Comparison of ENCODE assay signal across 8 cellular contexts in genomic region chr11:124644426-124645280, GRCh38. TPM values are rescaled to one million over a fixed set of nuclear protein-coding genes. Genes with fewer than 3 reads are reported as not detected.
DNase-seq lines count a peak whose midpoint lies in the region; ATAC-seq, FAIRE-seq and TF ChIP-seq lines count a peak whose summit lies in the region.

No MANE protein-coding gene starts in this region.

- DNase-seq in COLO829 (ENCODE audit: low spot score): peak; percentile 50
- DNase-seq in HTR-8/SVneo (ENCODE audit: insufficient read length, low spot score): peak; percentile 48
- DNase-seq in NT2/D1 (ENCODE audit: low read depth, low spot score): peak; percentile 52
- DNase-seq in amniotic stem cell (lab: John Stamatoyannopoulos, UW): peak; percentile 46
- DNase-seq in right cardiac atrium: peak; percentile 40 to 66 (median 57)
- peak; percentile 48 for DNase-seq in retinal pigment epithelial cell (ENCODE audit: low read depth)

- H3K36me3 ChIP-seq in NT2/D1 (ENCODE audit: insufficient read depth, insufficient read length, low read length): no peaks in the 10 kb centered on the region

- H3K4me1 ChIP-seq in NT2/D1 (ENCODE audit: insufficient read depth, insufficient read length) (no peaks in the 10 kb centered on the region), right cardiac atrium (ENCODE audit: control insufficient read depth, insufficient read depth, low read length) (no peaks in the 10 kb centered on the region)

- FAIRE-seq in HTR-8/SVneo (lab: Jason Lieb, UNC): no peak

- TF ChIP-seq CTCF in retinal pigment epithelial cell (conservative IDR thresholded peaks at IDR 0.05; ENCODE audit: low read depth, low read length): peak; percentile 71

- peak overlapping the region; percentile 58 for H3K9ac ChIP-seq in NT2/D1 (ENCODE audit: insufficient read length, low read depth)

- peak; percentile 49 for ATAC-seq in GM19043 (IDR thresholded peaks at IDR 0.05; ENCODE audit: low read depth, unreplicated experiment)
- peak; percentile 81 to 82 for ATAC-seq in right cardiac atrium
- ATAC-seq in GM18870 (IDR thresholded peaks at IDR 0.05; ENCODE audit: unreplicated experiment): no peak

- H3K27me3 ChIP-seq in NT2/D1 (ENCODE audit: insufficient read depth, insufficient read length): no peaks in the 10 kb centered on the region
- H3K27me3 ChIP-seq in right cardiac atrium (ENCODE audit: control insufficient read depth, insufficient read depth): no peaks in the 10 kb centered on the region

- H3K9me3 ChIP-seq in NT2/D1 (ENCODE audit: insufficient read depth, low read length): peaks cover 7% of the 10 kb centered on the region; the same call in 1 of the 2 replicates
- H3K9me3 ChIP-seq in right cardiac atrium (ENCODE audit: control insufficient read depth, low read length): no peaks in the 10 kb centered on the region

- intact Hi-C loops in right cardiac atrium (cut with DNase I): no loop called here

- H3K4me3 ChIP-seq in NT2/D1 (ENCODE audit: insufficient read length, low read depth) (no peak overlapping the region), right cardiac atrium (ENCODE audit: low read length) (peak overlapping the region; percentile 35), retinal pigment epithelial cell (ENCODE audit: low read length) (no peak overlapping the region)

- no peak overlapping the region for H3K27ac ChIP-seq in right cardiac atrium (ENCODE audit: low read length)

- WGBS in right cardiac atrium: 20% methylated on average over 16 of the region's 16 CpGs

RNA-seq across cellular contexts. Expression of gene TBRG1, which starts 22.0 kb away (rescaled TPM):
- total RNA-seq in right cardiac atrium: 10 to 100 TPM; 22.7 to 28.6 (median 26.5) TPM
- 17.9 TPM for polyA plus RNA-seq in right cardiac atrium

RNA-seq across cellular contexts. Expression of gene SIAE, which starts 28.9 kb away (rescaled TPM):
- 10 to 100 TPM; 43.4 to 72.6 (median 53.9) TPM for total RNA-seq in right cardiac atrium
- 44.6 TPM for polyA plus RNA-seq in right cardiac atrium

RNA-seq across cellular contexts. Expression of gene SPA17, which starts 29.1 kb away (rescaled TPM):
- 1 to 10 TPM; 2.3 to 4.0 (median 3.0) TPM for total RNA-seq in right cardiac atrium
- polyA plus RNA-seq in right cardiac atrium: 7.9 TPM

RNA-seq across cellular contexts. Expression of gene PANX3, which starts 33.4 kb away (rescaled TPM):
- not detected for total RNA-seq in right cardiac atrium
- polyA plus RNA-seq in right cardiac atrium: not detected
